In genomic region chr3:27076815-27077630, GRCh38 we compare ENCODE assay signal across 14 cellular contexts.
DNase-seq lines count a peak whose midpoint lies in the region; TF ChIP-seq lines count a peak whose summit lies in the region.
"Had no signal": no experiment of that assay in that cellular context is flagged by ENCODE, and none has a peak within 500 bp of the region (broad histone marks: within the 10 kb centered on the region; RNA-seq: fewer than 3 reads in every experiment).

No MANE protein-coding gene starts in this region.

- peak overlapping the region in 2 of 3 experiments; percentile 57 to 69 for H3K27ac Mint-ChIP-seq in nephron
- H3K27ac Mint-ChIP-seq: B cell; CD4-positive, alpha-beta T cell; HFFc6; IgD-negative memory B cell had no signal

- H3K27me3 ChIP-seq in HUES64 (ENCODE audit: insufficient read depth, low read length): no peaks in the 10 kb centered on the region

- no peaks in the 10 kb centered on the region for H3K36me3 ChIP-seq in HUES64 (ENCODE audit: insufficient read depth, low read length)

- no peak overlapping the region for H3K9ac ChIP-seq in HUES64 (ENCODE audit: low read depth, low read length)

- peaks cover 3% of the 10 kb centered on the region for H3K27me3 Mint-ChIP-seq in nephron (ENCODE audit: low read depth)
- H3K27me3 Mint-ChIP-seq: IgD-negative memory B cell had no signal

- in situ Hi-C loops in GM13976 (cut with MboI; ENCODE audit: low sequenced_read_pairs, unreplicated experiment): no loop called here

- no peak overlapping the region for H3K4me3 ChIP-seq in HUES64 (ENCODE audit: low read length)

- peaks cover 68% of the 10 kb centered on the region for H3K4me1 Mint-ChIP-seq in nephron
- H3K4me1 Mint-ChIP-seq: B cell had no signal

- no peaks in the 10 kb centered on the region for H3K9me3 Mint-ChIP-seq in nephron
- H3K9me3 Mint-ChIP-seq: CD4-positive, alpha-beta T cell; HFFc6 had no signal

- 96% methylated on average over 6 of the region's 6 CpGs for WGBS in HUES64

- H3K36me3 Mint-ChIP-seq in nephron (ENCODE audit: low read depth): no peaks in the 10 kb centered on the region
- H3K36me3 Mint-ChIP-seq: IgD-negative memory B cell had no signal

- peak overlapping the region in 1 of 3 experiments; percentile 11 for H3K4me3 Mint-ChIP-seq in nephron
- H3K4me3 Mint-ChIP-seq: B cell; CD4-positive, alpha-beta T cell; HFFc6; IgD-negative memory B cell had no signal

- TF ChIP-seq CTCF in nephron (IDR thresholded peaks at IDR 0.05; ENCODE audit: unreplicated experiment in 3 of 3) (no peak), GM13976 (IDR thresholded peaks at IDR 0.05; ENCODE audit: borderline replicate concordance, control extremely low read depth, extremely low read depth, insufficient read depth, missing control alignments) (no peak)

- H3K4me1 ChIP-seq in HUES64 (ENCODE audit: insufficient read depth, low read length): peaks cover 33% of the 10 kb centered on the region

- peak; percentile 63 for DNase-seq in ELF-1 (ENCODE audit: low read depth, low spot score)
- peak; percentile 87 for DNase-seq in islet precursor cell
- no peak for DNase-seq in GM13976 (ENCODE audit: low spot score)
- DNase-seq in SIG-M5 treated with dmso at 0.1 percent for 504 hours (lab: John Stamatoyannopoulos, UW; ENCODE audit: unreplicated experiment): no peak
- no peak for DNase-seq in midbrain (lab: John Stamatoyannopoulos, UW)
- DNase-seq: C1 segment of cervical spinal cord; CD4-positive, alpha-beta T cell; DMS79; HCEC 1CT; HFFc6 had no signal

- H3K27ac ChIP-seq in HUES64 (ENCODE audit: low read depth, low read length): peak overlapping the region; percentile 83; the same call in 1 of the 2 replicates

- no peaks in the 10 kb centered on the region for H3K9me3 ChIP-seq in HUES64 (ENCODE audit: insufficient read depth, low read depth, low read length)

Comparison
In these comparisons a context has a peak if more than half of its experiments do, and no peak if none do; other contexts are left out.
1. DNase-seq: peak in ELF-1 (single experiment) and islet precursor cell (single experiment); none in GM13976 (single experiment), SIG-M5 treated with dmso at 0.1 percent for 504 hours (single experiment) and midbrain (single experiment).